In the genomic region with DNA sequence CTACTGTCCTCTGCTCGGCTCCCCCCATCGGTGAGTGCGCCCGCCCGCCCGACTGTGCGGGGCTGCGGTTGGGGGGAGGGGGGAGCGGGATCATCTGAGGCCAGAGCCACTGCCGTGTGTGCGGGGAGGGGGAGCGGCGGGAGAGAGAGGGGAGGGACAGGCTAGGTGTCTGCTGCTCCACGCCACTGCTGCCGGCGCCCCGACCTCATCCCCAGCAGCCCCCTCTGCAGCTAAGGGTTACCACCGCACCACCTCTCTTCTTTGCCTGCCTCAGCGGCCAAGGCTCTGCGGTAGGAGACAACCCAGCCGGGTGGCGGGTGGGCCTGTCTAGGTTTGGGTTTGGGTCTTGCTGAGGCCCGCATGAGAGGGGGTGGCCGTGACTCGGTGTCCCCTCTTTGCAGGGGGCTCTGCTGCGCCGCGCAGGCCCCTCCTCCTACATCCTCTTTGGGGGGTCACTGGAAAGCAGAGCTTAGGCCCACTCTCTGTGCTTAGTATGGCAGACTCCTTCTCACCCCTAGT, we compare ENCODE assay signal across 8 cellular contexts. TPM values are rescaled to one million over a fixed set of nuclear protein-coding genes. Genes with fewer than 3 reads are reported as not detected.
DNase-seq lines count a peak whose midpoint lies in the region; ATAC-seq and TF ChIP-seq lines count a peak whose summit lies in the region.

No MANE protein-coding gene starts in this region.

- peak; percentile 27 for ATAC-seq in SK-N-SH treated with all-trans-retinoic acid at 6 μM for 48 hours

- peak overlapping the region; percentile 78 for H3K4me3 Mint-ChIP-seq in chondrocyte (ENCODE audit: unreplicated experiment)

- DNase-seq in NCI-H82 (lab: John Stamatoyannopoulos, UW) (peak; percentile 74), NCI-H82 treated with DMSO at 0.1 percent for 48 hours (lab: John Stamatoyannopoulos, UW; ENCODE audit: unreplicated experiment) (no peak), chondrocyte (ENCODE audit: low spot score) (no peak), substantia nigra (lab: John Stamatoyannopoulos, UW) (peak in 13 of 49 donors; percentile 10 to 62 (median 27)), NCI-H146 (lab: John Stamatoyannopoulos, UW) (no peak), NCI-H774 (lab: John Stamatoyannopoulos, UW) (no peak)

- WGBS in liver, result 1% methylated on average over 28 of the region's 28 CpGs

- no peak for TF ChIP-seq RAD21 in liver (IDR thresholded peaks at IDR 0.05)

- peak overlapping the region in 1 of 2 donors; percentile 84 for H3K9ac ChIP-seq in liver (ENCODE audit: low read depth in 1 of 2, low read length in 2 of 2)

- H3K27ac ChIP-seq in liver (ENCODE audit: low read depth in 1 of 2, low read length in 2 of 2) (peak overlapping the region; percentile 72 to 89), substantia nigra (ENCODE audit: low read depth, low read length, poor library complexity, severe bottlenecking) (peak overlapping the region; percentile 87)

- peak overlapping the region; percentile 41 for H3K27ac Mint-ChIP-seq in chondrocyte (ENCODE audit: unreplicated experiment)

- H3K4me1 Mint-ChIP-seq in chondrocyte (ENCODE audit: low read depth), result peaks cover 66% of the 10 kb centered on the region

- H3K4me1 ChIP-seq in liver (ENCODE audit: control insufficient read depth in 4 of 4, insufficient read depth in 4 of 4, low read length in 3 of 4), result peaks cover 10 to 71% (median 44%) of the 10 kb centered on the region in 4 donors

- H3K4me3 ChIP-seq in liver (ENCODE audit: low read depth in 1 of 3, low read length in 3 of 3), result peak overlapping the region; percentile 47 to 99 (median 77)

- no peaks in the 10 kb centered on the region for H3K36me3 ChIP-seq in liver (ENCODE audit: control insufficient read depth in 4 of 4, insufficient read depth in 3 of 4, low read depth in 1 of 4, low read length in 3 of 4)

- H3K36me3 Mint-ChIP-seq in chondrocyte (ENCODE audit: low read depth), result no peaks in the 10 kb centered on the region

- TF ChIP-seq CTCF in chondrocyte (IDR thresholded peaks at IDR 0.05) (no peak), liver (IDR thresholded peaks at IDR 0.05; ENCODE audit: low read depth, low read length, missing input control) (no peak)

- H3K9me3 Mint-ChIP-seq in chondrocyte (ENCODE audit: low read depth), result no peaks in the 10 kb centered on the region

- no peaks in the 10 kb centered on the region for H3K9me3 ChIP-seq in liver (ENCODE audit: control insufficient read depth in 4 of 4, low read length in 3 of 4)

- H3K27me3 Mint-ChIP-seq in chondrocyte (ENCODE audit: low read depth), result peaks cover 18% of the 10 kb centered on the region

- no peaks in the 10 kb centered on the region for H3K27me3 ChIP-seq in liver (ENCODE audit: control insufficient read depth in 4 of 4, insufficient read depth in 4 of 4, low read length in 3 of 4)

TF ChIP-seq in SK-N-SH treated with all-trans-retinoic acid at 6 μM for 48 hours, 23 proteins besides CTCF, POLR2A, EP300 and RAD21:
- TF ChIP-seq ARNTL (CRISPR knock-in tag; IDR thresholded peaks at IDR 0.05; ENCODE audit: borderline replicate concordance, low read depth) (no peak), ZC3H10 (CRISPR knock-in tag; IDR thresholded peaks at IDR 0.05) (no peak), TOX (CRISPR knock-in tag; IDR thresholded peaks at IDR 0.05; ENCODE audit: borderline replicate concordance) (no peak), ZNF8 (CRISPR knock-in tag; IDR thresholded peaks at IDR 0.05) (no peak), ZFP3 (CRISPR knock-in tag; IDR thresholded peaks at IDR 0.05) (no peak), ISL1 (CRISPR knock-in tag; IDR thresholded peaks at IDR 0.05) (no peak), BACH2 (CRISPR knock-in tag; IDR thresholded peaks at IDR 0.05; ENCODE audit: borderline replicate concordance) (no peak)
- TF ChIP-seq, protein P1, sequence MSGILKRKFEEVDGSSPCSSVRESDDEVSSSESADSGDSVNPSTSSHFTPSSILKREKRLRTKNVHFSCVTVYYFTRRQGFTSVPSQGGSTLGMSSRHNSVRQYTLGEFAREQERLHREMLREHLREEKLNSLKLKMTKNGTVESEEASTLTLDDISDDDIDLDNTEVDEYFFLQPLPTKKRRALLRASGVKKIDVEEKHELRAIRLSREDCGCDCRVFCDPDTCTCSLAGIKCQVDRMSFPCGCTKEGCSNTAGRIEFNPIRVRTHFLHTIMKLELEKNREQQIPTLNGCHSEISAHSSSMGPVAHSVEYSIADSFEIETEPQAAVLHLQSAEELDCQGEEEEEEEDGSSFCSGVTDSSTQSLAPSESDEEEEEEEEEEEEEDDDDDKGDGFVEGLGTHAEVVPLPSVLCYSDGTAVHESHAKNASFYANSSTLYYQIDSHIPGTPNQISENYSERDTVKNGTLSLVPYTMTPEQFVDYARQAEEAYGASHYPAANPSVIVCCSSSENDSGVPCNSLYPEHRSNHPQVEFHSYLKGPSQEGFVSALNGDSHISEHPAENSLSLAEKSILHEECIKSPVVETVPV (CRISPR knock-in tag; IDR thresholded peaks at IDR 0.05), result no peak

TF ChIP-seq in liver, 16 proteins besides CTCF, POLR2A, EP300 and RAD21:
- TF ChIP-seq FOXA1 (IDR thresholded peaks at IDR 0.05) (no peak), EGR1 (IDR thresholded peaks at IDR 0.05; ENCODE audit: low read depth in 2 of 2) (no peak), JUND (IDR thresholded peaks at IDR 0.05) (no peak), HNF4G (IDR thresholded peaks at IDR 0.05) (no peak), GABPA (IDR thresholded peaks at IDR 0.05 in 1 of 2, conservative IDR thresholded peaks at IDR 0.05 in 1 of 2) (no peak), RXRA (IDR thresholded peaks at IDR 0.05) (no peak)
- TF ChIP-seq, protein P2, sequence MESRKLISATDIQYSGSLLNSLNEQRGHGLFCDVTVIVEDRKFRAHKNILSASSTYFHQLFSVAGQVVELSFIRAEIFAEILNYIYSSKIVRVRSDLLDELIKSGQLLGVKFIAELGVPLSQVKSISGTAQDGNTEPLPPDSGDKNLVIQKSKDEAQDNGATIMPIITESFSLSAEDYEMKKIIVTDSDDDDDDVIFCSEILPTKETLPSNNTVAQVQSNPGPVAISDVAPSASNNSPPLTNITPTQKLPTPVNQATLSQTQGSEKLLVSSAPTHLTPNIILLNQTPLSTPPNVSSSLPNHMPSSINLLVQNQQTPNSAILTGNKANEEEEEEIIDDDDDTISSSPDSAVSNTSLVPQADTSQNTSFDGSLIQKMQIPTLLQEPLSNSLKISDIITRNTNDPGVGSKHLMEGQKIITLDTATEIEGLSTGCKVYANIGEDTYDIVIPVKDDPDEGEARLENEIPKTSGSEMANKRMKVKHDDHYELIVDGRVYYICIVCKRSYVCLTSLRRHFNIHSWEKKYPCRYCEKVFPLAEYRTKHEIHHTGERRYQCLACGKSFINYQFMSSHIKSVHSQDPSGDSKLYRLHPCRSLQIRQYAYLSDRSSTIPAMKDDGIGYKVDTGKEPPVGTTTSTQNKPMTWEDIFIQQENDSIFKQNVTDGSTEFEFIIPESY (IDR thresholded peaks at IDR 0.05), result no peak
- TF ChIP-seq, protein P3, sequence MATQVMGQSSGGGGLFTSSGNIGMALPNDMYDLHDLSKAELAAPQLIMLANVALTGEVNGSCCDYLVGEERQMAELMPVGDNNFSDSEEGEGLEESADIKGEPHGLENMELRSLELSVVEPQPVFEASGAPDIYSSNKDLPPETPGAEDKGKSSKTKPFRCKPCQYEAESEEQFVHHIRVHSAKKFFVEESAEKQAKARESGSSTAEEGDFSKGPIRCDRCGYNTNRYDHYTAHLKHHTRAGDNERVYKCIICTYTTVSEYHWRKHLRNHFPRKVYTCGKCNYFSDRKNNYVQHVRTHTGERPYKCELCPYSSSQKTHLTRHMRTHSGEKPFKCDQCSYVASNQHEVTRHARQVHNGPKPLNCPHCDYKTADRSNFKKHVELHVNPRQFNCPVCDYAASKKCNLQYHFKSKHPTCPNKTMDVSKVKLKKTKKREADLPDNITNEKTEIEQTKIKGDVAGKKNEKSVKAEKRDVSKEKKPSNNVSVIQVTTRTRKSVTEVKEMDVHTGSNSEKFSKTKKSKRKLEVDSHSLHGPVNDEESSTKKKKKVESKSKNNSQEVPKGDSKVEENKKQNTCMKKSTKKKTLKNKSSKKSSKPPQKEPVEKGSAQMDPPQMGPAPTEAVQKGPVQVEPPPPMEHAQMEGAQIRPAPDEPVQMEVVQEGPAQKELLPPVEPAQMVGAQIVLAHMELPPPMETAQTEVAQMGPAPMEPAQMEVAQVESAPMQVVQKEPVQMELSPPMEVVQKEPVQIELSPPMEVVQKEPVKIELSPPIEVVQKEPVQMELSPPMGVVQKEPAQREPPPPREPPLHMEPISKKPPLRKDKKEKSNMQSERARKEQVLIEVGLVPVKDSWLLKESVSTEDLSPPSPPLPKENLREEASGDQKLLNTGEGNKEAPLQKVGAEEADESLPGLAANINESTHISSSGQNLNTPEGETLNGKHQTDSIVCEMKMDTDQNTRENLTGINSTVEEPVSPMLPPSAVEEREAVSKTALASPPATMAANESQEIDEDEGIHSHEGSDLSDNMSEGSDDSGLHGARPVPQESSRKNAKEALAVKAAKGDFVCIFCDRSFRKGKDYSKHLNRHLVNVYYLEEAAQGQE (IDR thresholded peaks at IDR 0.05), result no peak

RNA-seq across cellular contexts. Expression of a gene that starts 0.7 kb away (rescaled TPM):
- total RNA-seq in chondrocyte (13.3 to 18.1 TPM (median 16.7 TPM) in 3 replicates), liver (10 to 100 TPM in 1 of 2 donors, 1 to 10 TPM in 1; 6.9 to 14.7 TPM)
- 1 to 10 TPM; 2.8 to 4.3 TPM for polyA plus RNA-seq in liver

RNA-seq across cellular contexts. Expression of a gene that starts 12.5 kb away (rescaled TPM):
- total RNA-seq in chondrocyte (5.9 to 7.5 TPM (median 6.9 TPM) in 3 replicates), liver (10 to 100 TPM in 1 of 2 donors, 1 to 10 TPM in 1; 4.1 to 11.8 TPM)
- 1 to 10 TPM; 2.3 to 3.3 TPM for polyA plus RNA-seq in liver
